In the genomic region with DNA sequence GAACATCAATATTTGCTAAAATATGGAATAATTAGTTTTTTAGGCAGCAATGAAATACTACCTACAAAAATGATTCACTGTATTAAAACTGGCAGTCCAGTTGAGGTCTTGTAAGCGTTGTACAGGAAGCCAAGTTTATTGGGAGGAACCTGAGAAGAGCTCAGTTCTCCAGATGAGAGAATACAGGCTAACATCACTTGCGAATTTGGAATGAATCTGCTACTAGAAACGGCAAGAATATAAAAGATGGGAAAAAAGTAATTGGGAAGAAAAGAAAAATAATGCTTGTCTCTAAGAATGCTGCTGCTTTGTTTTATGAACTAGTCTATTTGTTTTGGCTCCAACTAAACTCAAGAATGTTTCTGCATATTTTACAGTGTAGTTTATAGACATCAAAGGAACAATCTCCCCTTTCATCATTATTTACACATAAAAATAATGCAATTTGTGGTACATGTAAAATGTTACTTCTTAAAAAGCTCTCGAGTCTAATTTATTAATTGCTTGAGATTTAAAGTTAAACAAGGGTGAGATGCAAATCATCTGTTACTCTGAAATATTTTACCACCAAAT, we compare ENCODE assay signal across 1 cellular context.
TF ChIP-seq lines count a peak whose summit lies in the region.

No MANE protein-coding gene starts in this region.

TF ChIP-seq in IMR-90, 13 proteins besides CTCF, POLR2A, EP300 and RAD21 (continued from another document):
- TF ChIP-seq, protein P1, sequence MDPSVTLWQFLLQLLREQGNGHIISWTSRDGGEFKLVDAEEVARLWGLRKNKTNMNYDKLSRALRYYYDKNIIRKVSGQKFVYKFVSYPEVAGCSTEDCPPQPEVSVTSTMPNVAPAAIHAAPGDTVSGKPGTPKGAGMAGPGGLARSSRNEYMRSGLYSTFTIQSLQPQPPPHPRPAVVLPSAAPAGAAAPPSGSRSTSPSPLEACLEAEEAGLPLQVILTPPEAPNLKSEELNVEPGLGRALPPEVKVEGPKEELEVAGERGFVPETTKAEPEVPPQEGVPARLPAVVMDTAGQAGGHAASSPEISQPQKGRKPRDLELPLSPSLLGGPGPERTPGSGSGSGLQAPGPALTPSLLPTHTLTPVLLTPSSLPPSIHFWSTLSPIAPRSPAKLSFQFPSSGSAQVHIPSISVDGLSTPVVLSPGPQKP (IDR thresholded peaks at IDR 0.05; ENCODE audit: borderline replicate concordance, low read depth, low read length): no peak
- TF ChIP-seq CHD1 (IDR thresholded peaks at IDR 0.05; ENCODE audit: low read depth, low read length) (no peak), BHLHE40 (IDR thresholded peaks at IDR 0.05; ENCODE audit: low read depth, low read length) (no peak), SMC3 (IDR thresholded peaks at IDR 0.05; ENCODE audit: low read depth, low read length) (no peak)
